In the genomic region with DNA sequence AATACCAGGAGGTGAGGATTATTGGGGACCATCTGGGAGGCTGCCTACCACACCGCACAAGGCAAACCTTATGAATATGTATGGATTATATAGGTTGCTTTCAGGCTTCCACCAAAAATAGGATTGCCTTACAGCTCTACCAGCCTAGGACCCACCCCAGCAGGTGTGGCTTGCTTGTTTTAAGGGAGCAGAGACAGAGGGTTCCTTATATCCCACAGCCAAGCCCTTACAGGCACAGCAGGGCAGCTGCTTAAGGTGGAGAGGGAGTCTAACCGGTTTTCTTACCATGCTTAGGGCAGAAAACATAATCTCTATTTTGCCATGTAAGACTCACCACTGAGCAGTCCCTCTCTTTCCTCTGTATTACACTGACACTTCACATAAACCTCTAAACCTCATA, we compare ENCODE assay signal across 26 cellular contexts. TPM values are rescaled to one million over a fixed set of nuclear protein-coding genes. Genes with fewer than 3 reads are reported as not detected.
DNase-seq lines count a peak whose midpoint lies in the region; ATAC-seq and TF ChIP-seq lines count a peak whose summit lies in the region.
"Had no signal": no experiment of that assay in that cellular context is flagged by ENCODE, and none has a peak within 500 bp of the region (broad histone marks: within the 10 kb centered on the region; RNA-seq: fewer than 3 reads in every experiment).

No MANE protein-coding gene starts in this region.

- no peak overlapping the region for H3K27ac ChIP-seq in Panc1 (ENCODE audit: low read length)
- no peak overlapping the region for H3K27ac ChIP-seq in epithelial cell of prostate
- H3K27ac ChIP-seq in suprapubic skin = peak overlapping the region; percentile 67
- H3K27ac ChIP-seq in testis = no peak overlapping the region
- H3K27ac ChIP-seq: HL-60, Peyer's patch had no signal

- CTCF ChIA-PET in Panc1 (lab: Charles Lee) = no interaction called here

- POLR2A ChIA-PET in Panc1 (lab: Charles Lee) = no interaction called here

- H3K27me3 ChIP-seq in Panc1 (ENCODE audit: control insufficient read depth, insufficient read depth, low read length) (no peaks in the 10 kb centered on the region), suprapubic skin (peaks cover 4% of the 10 kb centered on the region), testis (no peaks in the 10 kb centered on the region)
- H3K27me3 ChIP-seq: Peyer's patch had no signal

- BruUV-seq in Panc1 (replicated peaks; lab: Mats Ljungman, UMichigan) = no TSS peak

- H3K9me3 ChIP-seq in Panc1 (ENCODE audit: control insufficient read depth, insufficient read depth, low read depth, low read length) = no peaks in the 10 kb centered on the region
- no peaks in the 10 kb centered on the region for H3K9me3 ChIP-seq in suprapubic skin
- H3K9me3 ChIP-seq in testis = no peaks in the 10 kb centered on the region
- H3K9me3 ChIP-seq: Peyer's patch had no signal

- peak; percentile 62 for DNase-seq in NCI-H82 (lab: John Stamatoyannopoulos, UW)
- no peak for DNase-seq in NCI-H82 treated with DMSO at 0.1 percent for 48 hours (lab: John Stamatoyannopoulos, UW; ENCODE audit: unreplicated experiment)
- DNase-seq in Panc1 (ENCODE audit: low read depth, low spot score) = no peak
- peak; percentile 37 for DNase-seq in epithelial cell of prostate (ENCODE audit: low read depth, low spot score)
- DNase-seq in suprapubic skin (ENCODE audit: low spot score in 2 of 2) = no peak
- no peak for DNase-seq in testis
- DNase-seq in CD1c-positive myeloid dendritic cell (ENCODE audit: extremely low spot score) = no peak
- DNase-seq: 8988T; CD4-positive, CD25-positive, alpha-beta regulatory T cell; COR-L47; DMS 273 treated with DMSO at 0.1 percent for 48 hours; DMS79; EL; H7; NCI-H1092 treated with DMSO at 0.1 percent for 48 hours; NCI-H1436; NCI-H187; NCI-H2081 treated with DMSO at 0.1 percent for 48 hours; NCI-H446; NCI-H524 treated with DMSO at 0.1 percent for 48 hours; NCI-H774; Peyer's patch; SHP77 treated with DMSO at 0.1 percent for 48 hours had no signal

- H3K4me3 ChIP-seq in Panc1 (ENCODE audit: low read depth in 2 of 2, low read length in 2 of 2) (no peak overlapping the region), suprapubic skin (no peak overlapping the region), testis (no peak overlapping the region)
- H3K4me3 ChIP-seq: Peyer's patch had no signal

- in situ Hi-C loops in Panc1 (cut with HindIII; ENCODE audit: low pct_unique_long_range_greater_than_20kb, low sequenced_read_pairs) = no loop called here

- no peak for TF ChIP-seq CTCF in Panc1 (IDR thresholded peaks at IDR 0.05)
- TF ChIP-seq CTCF in suprapubic skin (IDR thresholded peaks at IDR 0.05) = no peak
- no peak for TF ChIP-seq CTCF in testis (IDR thresholded peaks at IDR 0.05)

- no peaks in the 10 kb centered on the region for H3K36me3 ChIP-seq in Panc1 (ENCODE audit: control insufficient read depth, insufficient read depth, low read length)
- no peaks in the 10 kb centered on the region for H3K36me3 ChIP-seq in suprapubic skin
- H3K36me3 ChIP-seq in testis (ENCODE audit: low read depth, missing control alignments) = no peaks in the 10 kb centered on the region
- H3K36me3 ChIP-seq: Peyer's patch had no signal

- no peak for TF ChIP-seq EP300 in suprapubic skin (IDR thresholded peaks at IDR 0.05)

- no peaks in the 10 kb centered on the region for H3K4me1 ChIP-seq in Panc1 (ENCODE audit: control insufficient read depth, insufficient read depth, low read length)
- peaks cover 10% of the 10 kb centered on the region for H3K4me1 ChIP-seq in suprapubic skin
- no peaks in the 10 kb centered on the region for H3K4me1 ChIP-seq in testis
- H3K4me1 ChIP-seq: Peyer's patch had no signal

- TF ChIP-seq POLR2A in suprapubic skin (IDR thresholded peaks at IDR 0.05) (no peak), testis (IDR thresholded peaks at IDR 0.05) (no peak)

- intact Hi-C loops in Panc1 (cut with micrococcal nuclease; ENCODE audit: unreplicated experiment) (no loop called here), testis (cut with DNase I; ENCODE audit: low total_unique reads) (no loop called here)

- ATAC-seq in Panc1 (peak; percentile 49; the same call in 1 of the 2 replicates), GM21390 (IDR thresholded peaks at IDR 0.05; ENCODE audit: unreplicated experiment) (no peak)

- 23% methylated on average over 2 of the region's 2 CpGs for WGBS in suprapubic skin
- 66 to 69% methylated on average over 2 of the region's 2 CpGs for WGBS in testis, 2 donors

RNA-seq across cellular contexts. Expression of a gene that starts 16.1 kb away (rescaled TPM):
- 0.62 TPM for total RNA-seq in Panc1 (2021; ENCODE audit: unreplicated experiment)
- 1.4 TPM for polyA plus RNA-seq in Panc1 (2012; ENCODE audit: insufficient read length)
- total RNA-seq in suprapubic skin = 10 to 100 TPM; 11.2 to 20.4 (median 12.5) TPM
- total RNA-seq in testis = 100 to 1,000 TPM; 226 to 248 TPM
- 126 TPM for polyA plus RNA-seq in testis (ENCODE audit: insufficient read depth, low read depth, low replicate concordance)
- total RNA-seq: CD4-positive, CD25-positive, alpha-beta regulatory T cell had no signal
- polyA plus RNA-seq: BJ had no signal

RNA-seq across cellular contexts. Expression of a gene that starts 34.5 kb away (rescaled TPM):
- total RNA-seq in Panc1 (2021; ENCODE audit: unreplicated experiment) = 0.05 TPM
- polyA plus RNA-seq in Panc1 (2012; ENCODE audit: insufficient read length) = not detected
- 1 to 10 TPM; 1.0 to 1.9 (median 1.5) TPM for total RNA-seq in suprapubic skin
- total RNA-seq in testis = 1 to 10 TPM; 6.4 to 7.1 TPM
- polyA plus RNA-seq in testis (ENCODE audit: insufficient read depth, low read depth, low replicate concordance) = 13.4 TPM
- polyA plus RNA-seq: BJ had no signal

RNA-seq across cellular contexts. Expression of a gene that starts 49.8 kb away (rescaled TPM):
- 268 TPM for total RNA-seq in Panc1 (2021; ENCODE audit: unreplicated experiment)
- polyA plus RNA-seq in Panc1 (2012; ENCODE audit: insufficient read length) = 274 TPM
- 100 to 1,000 TPM in 2 of 4 donors, 10 to 100 TPM in 2; 80.4 to 410 (median 124) TPM for total RNA-seq in suprapubic skin
- total RNA-seq in testis = 100 to 1,000 TPM; 313 to 507 TPM
- 167 TPM for polyA plus RNA-seq in testis (ENCODE audit: insufficient read depth, low read depth, low replicate concordance)

Comparison
In these comparisons a context has a peak if more than half of its experiments do, and no peak if none do; other contexts are left out.
1. DNase-seq: peak in NCI-H82 (single experiment) and epithelial cell of prostate (single experiment); none in NCI-H82 treated with DMSO at 0.1 percent for 48 hours (single experiment), Panc1 (single experiment), suprapubic skin (0 of 2), testis (single experiment) and CD1c-positive myeloid dendritic cell (single experiment).
2. RNA of a gene that starts 16.1 kb away (total RNA-seq): 226 to 248 TPM in testis; 11.2 to 20.4 TPM in suprapubic skin and 0.62 TPM in Panc1 (single experiment); every median in the first group is over 10 times any median in the second.